ENCODE assay signal across 1 cellular context in the genomic region with DNA sequence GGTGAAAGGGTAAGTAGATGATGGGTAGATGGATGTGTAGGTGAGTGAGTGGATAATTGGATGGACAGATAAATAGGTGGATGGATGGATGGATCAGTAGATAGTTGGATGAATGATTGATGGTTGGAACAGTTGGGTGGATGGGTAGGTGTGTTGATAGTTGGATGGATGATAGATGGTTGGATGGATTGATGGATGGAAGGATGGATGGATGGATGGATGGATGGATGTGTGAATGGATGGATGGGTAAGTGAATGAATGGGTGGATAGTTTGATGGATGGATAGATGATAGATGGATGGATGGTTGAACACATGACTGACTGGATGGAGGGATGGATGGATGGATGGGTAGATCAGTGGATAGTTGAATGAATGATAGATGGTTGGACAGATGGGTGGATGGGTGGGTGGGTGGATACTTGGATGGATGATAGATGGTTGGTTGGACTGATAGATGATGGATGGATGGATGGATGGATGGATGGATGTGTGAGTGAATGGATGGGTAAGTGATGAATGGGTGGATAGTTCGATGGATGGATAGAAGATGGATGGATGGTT.
TF ChIP-seq lines count a peak whose summit lies in the region.

No MANE protein-coding gene starts in this region.

TF ChIP-seq in IMR-90, 13 proteins besides CTCF, POLR2A, EP300 and RAD21:
- TF ChIP-seq SMC3 (IDR thresholded peaks at IDR 0.05; ENCODE audit: low read depth, low read length), result no peak
- no peak for TF ChIP-seq MAFK (IDR thresholded peaks at IDR 0.05; ENCODE audit: low read depth, low read length)
- TF ChIP-seq, protein P1, sequence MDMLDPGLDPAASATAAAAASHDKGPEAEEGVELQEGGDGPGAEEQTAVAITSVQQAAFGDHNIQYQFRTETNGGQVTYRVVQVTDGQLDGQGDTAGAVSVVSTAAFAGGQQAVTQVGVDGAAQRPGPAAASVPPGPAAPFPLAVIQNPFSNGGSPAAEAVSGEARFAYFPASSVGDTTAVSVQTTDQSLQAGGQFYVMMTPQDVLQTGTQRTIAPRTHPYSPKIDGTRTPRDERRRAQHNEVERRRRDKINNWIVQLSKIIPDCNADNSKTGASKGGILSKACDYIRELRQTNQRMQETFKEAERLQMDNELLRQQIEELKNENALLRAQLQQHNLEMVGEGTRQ (IDR thresholded peaks at IDR 0.05; ENCODE audit: low read depth, low read length), result no peak
- no peak for TF ChIP-seq RFX5 (IDR thresholded peaks at IDR 0.05; ENCODE audit: low read depth, low read length)
- no peak for TF ChIP-seq NFE2L2 (IDR thresholded peaks at IDR 0.05; ENCODE audit: low read depth, low read length)
- no peak for TF ChIP-seq MXI1 (IDR thresholded peaks at IDR 0.05; ENCODE audit: borderline replicate concordance, low read depth, low read length)
- no peak for TF ChIP-seq CHD1 (IDR thresholded peaks at IDR 0.05; ENCODE audit: low read depth, low read length)
- no peak for TF ChIP-seq BHLHE40 (IDR thresholded peaks at IDR 0.05; ENCODE audit: low read depth, low read length)
- no peak for TF ChIP-seq MAZ (IDR thresholded peaks at IDR 0.05; ENCODE audit: borderline replicate concordance, low read depth, low read length)
- TF ChIP-seq RCOR1 (IDR thresholded peaks at IDR 0.05; ENCODE audit: insufficient replicate concordance, low read length), result no peak
- no peak for TF ChIP-seq CEBPB (IDR thresholded peaks at IDR 0.05; ENCODE audit: low read depth, low read length)
